8 cellular contexts compared by ENCODE assay signal in genomic region chr12:48890657-48891418, GRCh38. TPM values are rescaled to one million over a fixed set of nuclear protein-coding genes. Genes with fewer than 3 reads are reported as not detected.
A peak's percentile ranks its signal among the peaks of the same experiment; 100 is the strongest.
DNase-seq lines count a peak whose midpoint lies in the region; ATAC-seq and TF ChIP-seq lines count a peak whose summit lies in the region.

No MANE protein-coding gene starts in this region.

- no peaks in the 10 kb centered on the region for H3K9me3 Mint-ChIP-seq in chondrocyte (ENCODE audit: low read depth)

- no peaks in the 10 kb centered on the region for H3K36me3 Mint-ChIP-seq in chondrocyte (ENCODE audit: low read depth)

- no peak overlapping the region for H3K27ac Mint-ChIP-seq in chondrocyte (ENCODE audit: unreplicated experiment)

- peaks cover 9% of the 10 kb centered on the region for H3K27me3 Mint-ChIP-seq in chondrocyte (ENCODE audit: low read depth)

- peak; percentile 99 for TF ChIP-seq CTCF in chondrocyte (IDR thresholded peaks at IDR 0.05)

- DNase-seq in DMS53 treated with DMSO at 0.1 percent for 48 hours (lab: John Stamatoyannopoulos, UW; ENCODE audit: unreplicated experiment) = peak; percentile 71
- peak; percentile 21 for DNase-seq in NCI-H345 (lab: John Stamatoyannopoulos, UW)
- DNase-seq in activated CD4-positive, alpha-beta T cell treated with anti-CD3 and anti-CD28 coated beads for 4 hours = peak; percentile 67 to 73
- DNase-seq in chondrocyte (ENCODE audit: low spot score) = no peak
- peak; percentile 92 for DNase-seq in left kidney (ENCODE audit: low read depth, low spot score)
- peak; percentile 62 to 70 (median 66) for DNase-seq in stimulated activated CD4-positive, alpha-beta T cell treated with anti-CD3 and anti-CD28 coated beads, Interleukin-1b, Interleukin-23, amount 100 ng/mL, for 24 hours (ENCODE audit: low read depth in 4 of 4, low spot score in 1 of 4)

- ATAC-seq in HG03039 (IDR thresholded peaks at IDR 0.05; ENCODE audit: unreplicated experiment) = peak; percentile 62
- no peak for ATAC-seq in GM18870 (IDR thresholded peaks at IDR 0.05; ENCODE audit: unreplicated experiment)

- peaks cover 8% of the 10 kb centered on the region for H3K4me1 Mint-ChIP-seq in chondrocyte (ENCODE audit: low read depth)

- H3K4me3 Mint-ChIP-seq in chondrocyte (ENCODE audit: unreplicated experiment) = peak overlapping the region; percentile 58

RNA-seq across cellular contexts. Expression of gene RND1, which starts 25.2 kb away (rescaled TPM):
- total RNA-seq in chondrocyte = 0.99 to 1.5 TPM (median 1.1 TPM) in 3 replicates

RNA-seq across cellular contexts. Expression of gene FKBP11, which starts 34.5 kb away (rescaled TPM):
- total RNA-seq in chondrocyte = 23.5 to 30.7 TPM (median 24.0 TPM) in 3 replicates

RNA-seq across cellular contexts. Expression of gene DDX23, which starts 38.9 kb away (rescaled TPM):
- total RNA-seq in chondrocyte = 59.1 to 71.1 TPM (median 61.9 TPM) in 3 replicates
